Comparison of ENCODE assay signal across 25 cellular contexts in genomic region chr9:101114317-101114716, GRCh38.
"Had no signal": no experiment of that assay in that cellular context is flagged by ENCODE, and none has a peak within 500 bp of the region (broad histone marks: within the 10 kb centered on the region; RNA-seq: fewer than 3 reads in every experiment).

No MANE protein-coding gene starts in this region.

- H3K27ac ChIP-seq: brain microvascular endothelial cell, cardiac muscle cell, SJCRH30, VCaP had no signal

- H3K4me2 ChIP-seq: SK-N-SH had no signal

- ATAC-seq: activated CD4-positive, alpha-beta T cell treated with anti-CD3 and anti-CD28 coated beads for 36 hours; activated T-helper 17 cell treated with anti-CD3 and anti-CD28 coated beads, Interleukin-2, amount 50 U/mL, for 72 hours; Panc1 had no signal

- H3K4me3 Mint-ChIP-seq: activated CD4-positive, alpha-beta memory T cell treated with anti-CD3 and anti-CD28 coated beads, Interleukin-2, amount 10 ng/mL, durations not matched to agents 7 days and 5 days; activated CD4-positive, alpha-beta T cell treated with anti-CD3 and anti-CD28 coated beads for 36 hours; activated naive CD4-positive, alpha-beta T cell treated with anti-CD3 and anti-CD28 coated beads, Interleukin-2, amount 10 ng/mL, durations not matched to agents 7 days and 5 days; activated naive CD8-positive, alpha-beta T cell treated with anti-CD3 and anti-CD28 coated beads for 36 hours; activated T-helper 17 cell treated with anti-CD3 and anti-CD28 coated beads, Interleukin-2, amount 50 U/mL, for 72 hours had no signal

- DNase-seq: activated CD4-positive, alpha-beta memory T cell treated with anti-CD3 and anti-CD28 coated beads, Interleukin-2, amount 10 ng/mL, durations not matched to agents 7 days and 5 days; activated CD4-positive, alpha-beta T cell treated with anti-CD3 and anti-CD28 coated beads for 36 hours; activated CD4-positive, alpha-beta T cell treated with anti-CD3 and anti-CD28 coated beads, Interleukin-2, amount 50 U/mL, for 1 hour; activated gamma-delta T cell treated with Interleukin-2 at 50 U/mL for 16 hours; activated naive CD4-positive, alpha-beta T cell treated with anti-CD3 and anti-CD28 coated beads, Interleukin-2, amount 10 ng/mL, durations not matched to agents 7 days and 5 days; activated naive CD8-positive, alpha-beta T cell treated with anti-CD3 and anti-CD28 coated beads for 36 hours; activated T-cell treated with anti-CD3 and anti-CD28 coated beads for 4 hours; activated T-cell treated with anti-CD3 and anti-CD28 coated beads, Interleukin-2, amount 50 U/mL, for 48 hours; brain microvascular endothelial cell; Kasumi-1; NCI-H146; NCI-H187 treated with DMSO at 0.1 percent for 48 hours; NCI-H2081 treated with DMSO at 0.1 percent for 48 hours; NCI-H446; NCI-H774; OCI-M1; Right ventricle myocardium superior; RPMI8226; SJCRH30; SK-N-SH; T-helper 1 cell had no signal

- H3K27me3 Mint-ChIP-seq: activated CD4-positive, alpha-beta memory T cell treated with anti-CD3 and anti-CD28 coated beads, Interleukin-2, amount 10 ng/mL, durations not matched to agents 7 days and 5 days; activated CD4-positive, alpha-beta T cell treated with anti-CD3 and anti-CD28 coated beads for 36 hours had no signal

- H3K9me3 ChIP-seq: SJCRH30, SK-N-SH had no signal

- H3K36me3 ChIP-seq: brain microvascular endothelial cell, cardiac muscle cell, SJCRH30 had no signal

- H3K9ac ChIP-seq: SK-N-SH had no signal

- H3K4me3 ChIP-seq: cardiac muscle cell, SJCRH30 had no signal

- H3K27ac Mint-ChIP-seq: activated CD4-positive, alpha-beta memory T cell treated with anti-CD3 and anti-CD28 coated beads, Interleukin-2, amount 10 ng/mL, durations not matched to agents 7 days and 5 days; activated CD4-positive, alpha-beta T cell treated with anti-CD3 and anti-CD28 coated beads for 36 hours; activated naive CD4-positive, alpha-beta T cell treated with anti-CD3 and anti-CD28 coated beads, Interleukin-2, amount 10 ng/mL, durations not matched to agents 7 days and 5 days; activated naive CD8-positive, alpha-beta T cell treated with anti-CD3 and anti-CD28 coated beads for 36 hours; activated T-helper 17 cell treated with anti-CD3 and anti-CD28 coated beads, Interleukin-2, amount 50 U/mL, for 72 hours had no signal

- H3K4me1 Mint-ChIP-seq: activated CD4-positive, alpha-beta memory T cell treated with anti-CD3 and anti-CD28 coated beads, Interleukin-2, amount 10 ng/mL, durations not matched to agents 7 days and 5 days; activated CD4-positive, alpha-beta T cell treated with anti-CD3 and anti-CD28 coated beads for 36 hours; activated naive CD4-positive, alpha-beta T cell treated with anti-CD3 and anti-CD28 coated beads, Interleukin-2, amount 10 ng/mL, durations not matched to agents 7 days and 5 days; activated naive CD8-positive, alpha-beta T cell treated with anti-CD3 and anti-CD28 coated beads for 36 hours; activated T-helper 17 cell treated with anti-CD3 and anti-CD28 coated beads, Interleukin-2, amount 50 U/mL, for 72 hours had no signal

- H3K4me1 ChIP-seq: SJCRH30 had no signal

- H3K9me3 Mint-ChIP-seq: activated CD4-positive, alpha-beta memory T cell treated with anti-CD3 and anti-CD28 coated beads, Interleukin-2, amount 10 ng/mL, durations not matched to agents 7 days and 5 days; activated naive CD8-positive, alpha-beta T cell treated with anti-CD3 and anti-CD28 coated beads for 36 hours; activated T-helper 17 cell treated with anti-CD3 and anti-CD28 coated beads, Interleukin-2, amount 50 U/mL, for 72 hours had no signal

- H3K27me3 ChIP-seq: brain microvascular endothelial cell, cardiac muscle cell, SJCRH30 had no signal

- H3K36me3 Mint-ChIP-seq: activated naive CD4-positive, alpha-beta T cell treated with anti-CD3 and anti-CD28 coated beads, Interleukin-2, amount 10 ng/mL, durations not matched to agents 7 days and 5 days; activated naive CD8-positive, alpha-beta T cell treated with anti-CD3 and anti-CD28 coated beads for 36 hours had no signal

- H3K9me2 ChIP-seq: SK-N-SH had no signal
